9 cellular contexts compared by ENCODE assay signal in genomic region chr4:11470709-11471441, GRCh38. TPM values are rescaled to one million over a fixed set of nuclear protein-coding genes. Genes with fewer than 3 reads are reported as not detected.
DNase-seq lines count a peak whose midpoint lies in the region; ATAC-seq, FAIRE-seq and TF ChIP-seq lines count a peak whose summit lies in the region.
"Had no signal": no experiment of that assay in that cellular context is flagged by ENCODE, and none has a peak within 500 bp of the region (broad histone marks: within the 10 kb centered on the region; RNA-seq: fewer than 3 reads in every experiment).

No MANE protein-coding gene starts in this region.

- FAIRE-seq in keratinocyte (lab: Jason Lieb, UNC): peak; percentile 95

- no peaks in the 10 kb centered on the region for H3K4me1 Mint-ChIP-seq in HFFc6 (ENCODE audit: low read depth)

- H4K20me1 ChIP-seq in keratinocyte (ENCODE audit: control insufficient read depth, extremely low read depth, insufficient read depth, low read length): no peaks in the 10 kb centered on the region

- H2AFZ ChIP-seq in keratinocyte (ENCODE audit: control insufficient read depth, low read length): peak overlapping the region; percentile 45

- no peak overlapping the region for H3K27ac Mint-ChIP-seq in HFFc6

- H3K9ac ChIP-seq in keratinocyte (ENCODE audit: control insufficient read depth, extremely low read depth, insufficient read depth, low read length): peak overlapping the region; percentile 45

- peaks cover 38% of the 10 kb centered on the region for H3K9me3 Mint-ChIP-seq in HFFc6

- H3K4me1 ChIP-seq in Peyer's patch (no peaks in the 10 kb centered on the region), keratinocyte (ENCODE audit: control insufficient read depth, extremely low read depth, insufficient read depth, low read length) (peaks cover 26% of the 10 kb centered on the region)

- no peaks in the 10 kb centered on the region for H3K36me3 Mint-ChIP-seq in HFFc6 (ENCODE audit: low read depth)

- dilution Hi-C loops in keratinocyte (cut with MboI; ENCODE audit: extremely low pct_ligation_motif_present, low sequenced_read_pairs): no loop called here

- no peaks in the 10 kb centered on the region for H3K27me3 Mint-ChIP-seq in HFFc6 (ENCODE audit: insufficient read depth)

- H3K79me2 ChIP-seq in keratinocyte (ENCODE audit: control insufficient read depth, insufficient read depth, low read length): no peaks in the 10 kb centered on the region

- TF ChIP-seq CTCF in Peyer's patch (IDR thresholded peaks at IDR 0.05) (no peak), keratinocyte (optimal IDR thresholded peaks at IDR 0.05 in 1 of 3, IDR thresholded peaks at IDR 0.05 in 1 of 3, conservative IDR thresholded peaks at IDR 0.05 in 1 of 3; ENCODE audit: extremely low read depth in 1 of 3, insufficient read depth in 2 of 3, low read length in 3 of 3) (no peak), HFFc6 (IDR thresholded peaks at IDR 0.05) (no peak)

- no peaks in the 10 kb centered on the region for H3K9me3 ChIP-seq in Peyer's patch
- no peaks in the 10 kb centered on the region for H3K9me3 ChIP-seq in keratinocyte (ENCODE audit: control insufficient read depth, low read depth, low read length)

- H3K36me3 ChIP-seq in Peyer's patch: no peaks in the 10 kb centered on the region
- H3K36me3 ChIP-seq in keratinocyte (ENCODE audit: control insufficient read depth in 2 of 2, extremely low read depth in 1 of 2, insufficient read depth in 2 of 2, low read length in 2 of 2): no peaks in the 10 kb centered on the region

- ATAC-seq in GM18873 (IDR thresholded peaks at IDR 0.05; ENCODE audit: low FRiP score, unreplicated experiment) (peak; percentile 13), HG02588 (IDR thresholded peaks at IDR 0.05; ENCODE audit: unreplicated experiment) (peak; percentile 3)

- no peaks in the 10 kb centered on the region for H3K27me3 ChIP-seq in Peyer's patch
- H3K27me3 ChIP-seq in keratinocyte (ENCODE audit: control insufficient read depth, extremely low read depth, insufficient read depth, low read length): no peaks in the 10 kb centered on the region

- peak overlapping the region; percentile 24 to 66 (median 40) for H3K27ac ChIP-seq in Peyer's patch
- peak overlapping the region; percentile 68 for H3K27ac ChIP-seq in keratinocyte (ENCODE audit: control insufficient read depth, insufficient read depth, low read length)

- H3K4me3 ChIP-seq in Peyer's patch: no peak overlapping the region
- H3K4me3 ChIP-seq in keratinocyte (ENCODE audit: control insufficient read depth in 2 of 3, extremely low read depth in 1 of 3, insufficient read depth in 2 of 3, low read depth in 1 of 3, low read length in 3 of 3): no peak overlapping the region

- peaks cover 2% of the 10 kb centered on the region for H3K9me1 ChIP-seq in keratinocyte (ENCODE audit: control insufficient read depth, extremely low read depth, insufficient read depth, low read length)

- DNase-seq in Peyer's patch (peak in 1 of 3 donors; percentile 50), keratinocyte (ENCODE audit: low read depth, low spot score) (no peak), HFFc6 (no peak), C1 segment of cervical spinal cord (lab: John Stamatoyannopoulos, UW) (no peak), NCI-H226 (no peak), 8988T (no peak)
- DNase-seq: right cardiac atrium had no signal

- H3K4me3 Mint-ChIP-seq in HFFc6: no peak overlapping the region

- peak overlapping the region; percentile 61 for H3K4me2 ChIP-seq in keratinocyte (ENCODE audit: control insufficient read depth, extremely low read depth, insufficient read depth, low read depth, low read length)

- TF ChIP-seq POLR2A in Peyer's patch (IDR thresholded peaks at IDR 0.05): no peak

RNA-seq across cellular contexts. Expression of gene HS3ST1, which starts 42.2 kb away (rescaled TPM):
- 10 to 100 TPM in 1 of 4 donors, 1 to 10 TPM in 3; 1.3 to 15.9 (median 3.0) TPM for total RNA-seq in Peyer's patch
- polyA plus RNA-seq in keratinocyte: 2.0 to 3.7 TPM (median 3.3 TPM) in 3 replicates
- polyA plus RNA-seq in keratinocyte (2011; ENCODE audit: low read depth): 1.5 TPM
- 1.2 and 5.8 TPM in 2 replicates for polyA plus RNA-seq in keratinocyte (2011; cell fraction: cytosol; rRNA removed)
- polyA plus RNA-seq in keratinocyte (2011; cell fraction: nucleus; rRNA removed): 4.0 and 5.2 TPM in 2 replicates
- 2.9 and 6.9 TPM in 2 replicates for polyA plus RNA-seq in keratinocyte (2012; ENCODE audit: low replicate concordance)
- polyA minus RNA-seq in keratinocyte: 2.4 to 7.4 TPM (median 2.7 TPM) in 3 replicates
- polyA minus RNA-seq in keratinocyte (2011; cell fraction: cytosol; rRNA and poly(A)+ RNA removed): 19.8 TPM
- 8.0 and 10.2 TPM in 2 replicates for polyA minus RNA-seq in keratinocyte (2011; cell fraction: nucleus; rRNA and poly(A)+ RNA removed)
- total RNA-seq in HFFc6 (2021; fragmentation: NEBNext Ultra II Directional; extraction: Animal tissue kit (Norgen Biotek cat#: 25700)): not detected
